ENCODE assay signal across 8 cellular contexts in the genomic region with DNA sequence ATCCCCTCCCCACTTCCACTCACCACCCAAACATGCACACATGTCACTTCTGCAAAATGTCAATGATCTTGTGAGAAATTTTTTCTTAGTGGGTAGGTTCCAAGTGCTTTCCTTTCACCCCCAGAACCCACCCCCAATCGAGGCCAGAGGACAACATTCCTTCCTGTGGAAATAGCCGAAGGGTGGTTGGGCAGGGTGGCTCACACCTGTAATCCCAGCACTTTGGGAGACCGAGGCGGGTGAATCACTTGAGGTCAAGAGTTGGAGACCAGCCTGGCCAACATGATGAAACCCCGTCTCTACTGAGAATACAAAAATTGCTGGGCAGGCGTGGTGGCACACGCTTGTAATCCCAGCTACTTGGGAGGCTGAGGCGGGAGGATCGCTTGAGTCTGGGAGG.
DNase-seq lines count a peak whose midpoint lies in the region; ATAC-seq, FAIRE-seq and TF ChIP-seq lines count a peak whose summit lies in the region.
"Not testable (repeated sequence)": the region's sequence is repeated elsewhere in the genome, so short reads cannot be mapped to it uniquely, and the experiment has no call there.

No MANE protein-coding gene starts in this region.

- peaks cover 23% of the 10 kb centered on the region for H3F3A ChIP-seq in smooth muscle cell (ENCODE audit: low read depth)

- not testable (repeated sequence) for H3K27ac ChIP-seq in IMR-90 (ENCODE audit: insufficient read depth, low read length); HepG2 (ENCODE audit: extremely low read length, insufficient read depth, low read length); trophoblast cell (ENCODE audit: low read depth, low read length)
- H3K27ac ChIP-seq in Panc1 (ENCODE audit: low read length) = peak overlapping the region; percentile 83
- H3K27ac ChIP-seq in hepatocyte = peak overlapping the region; percentile 95
- H3K27ac ChIP-seq in smooth muscle cell (ENCODE audit: low read depth) = peak overlapping the region; percentile 55

- peaks cover 0 to 18% of the 10 kb centered on the region in 2 experiments; a peak in 2 of 4 replicates for H3K79me1 ChIP-seq in IMR-90 (ENCODE audit: low read depth in 1 of 2, low read length in 2 of 2)
- peaks cover 24% of the 10 kb centered on the region for H3K79me1 ChIP-seq in trophoblast cell (ENCODE audit: low read length)

- H3K18ac ChIP-seq in IMR-90 (ENCODE audit: low read depth, low read length); trophoblast cell (ENCODE audit: low read length): not testable (repeated sequence)

- peak overlapping the region; percentile 100; the same call in 1 of the 2 replicates for H2BK120ac ChIP-seq in IMR-90 (ENCODE audit: low read depth, low read length)
- H2BK120ac ChIP-seq in trophoblast cell (ENCODE audit: insufficient read depth, low read length, poor library complexity) = not testable (repeated sequence)

- dilution Hi-C loops in IMR-90 (cut with HindIII; ENCODE audit: low sequenced_read_pairs, unreplicated experiment) = not testable (repeated sequence)

- H4K5ac ChIP-seq in IMR-90 (ENCODE audit: low read depth, low read length) = not testable (repeated sequence)

- H4K8ac ChIP-seq in IMR-90 (ENCODE audit: low read depth in 2 of 2, low read length in 2 of 2); trophoblast cell (ENCODE audit: low read depth, low read length): not testable (repeated sequence)

- not testable (repeated sequence) for H3K9me3 ChIP-seq in IMR-90 (ENCODE audit: control insufficient read depth, insufficient read depth, low read length); Panc1 (ENCODE audit: control insufficient read depth, insufficient read depth, low read depth, low read length); hepatocyte (ENCODE audit: low read depth); HepG2 (ENCODE audit: low read length); trophoblast cell (ENCODE audit: insufficient read depth, low read depth, low read length); smooth muscle cell (replicated peaks; ENCODE audit: low read depth)

- not testable (repeated sequence) for H3K4ac ChIP-seq in IMR-90 (ENCODE audit: low read depth, low read length); trophoblast cell (ENCODE audit: low read depth, low read length)

- not testable (repeated sequence) for TF ChIP-seq RAD21 in IMR-90 (IDR thresholded peaks at IDR 0.05; ENCODE audit: low read length); HepG2 (CRISPR knock-in tag; IDR thresholded peaks at IDR 0.05)

- H4K12ac ChIP-seq in trophoblast cell (ENCODE audit: low read depth, low read length) = not testable (repeated sequence)

- not testable (repeated sequence) for H3K9ac ChIP-seq in IMR-90 (ENCODE audit: low read depth, low read length); HepG2 (ENCODE audit: insufficient read depth, low read depth, low read length); trophoblast cell (ENCODE audit: low read length); smooth muscle cell (ENCODE audit: low read depth)

- not testable (repeated sequence) for H3K14ac ChIP-seq in IMR-90 (replicated peaks; ENCODE audit: low read depth, low read length); trophoblast cell (ENCODE audit: low read length)

- not testable (repeated sequence) for H3K36me3 Mint-ChIP-seq in chondrocyte (ENCODE audit: low read depth)

- DNase-seq in EH (ENCODE audit: low read depth) (peak; percentile 25), chondrocyte (ENCODE audit: low spot score) (peak; percentile 18), trophoblast cell (peak; percentile 80 to 82)
- not testable (repeated sequence) for DNase-seq in IMR-90; Panc1 (ENCODE audit: low read depth, low spot score); hepatocyte (ENCODE audit: low spot score); HepG2 (ENCODE audit: low spot score); smooth muscle cell (lab: John Stamatoyannopoulos, UW; ENCODE audit: unreplicated experiment)

- H3K4me2 ChIP-seq in IMR-90 (ENCODE audit: low read depth, low read length); hepatocyte; trophoblast cell (ENCODE audit: low read length); smooth muscle cell: not testable (repeated sequence)
- H3K4me2 ChIP-seq in HepG2 (ENCODE audit: low read depth, low read length) = peak overlapping the region; percentile 84; the same call in 1 of the 2 replicates

- H3K79me2 ChIP-seq in hepatocyte; HepG2 (ENCODE audit: insufficient read depth, low read length); trophoblast cell (ENCODE audit: control insufficient read depth, insufficient read depth, low read length, poor library complexity); smooth muscle cell (ENCODE audit: low read depth): not testable (repeated sequence)

- not testable (repeated sequence) for H3K56ac ChIP-seq in IMR-90 (ENCODE audit: extremely low read depth, insufficient read depth, low read length)

- ATAC-seq in IMR-90 (ENCODE audit: low read depth); Panc1; HepG2: not testable (repeated sequence)

- BruUV-seq in IMR-90 (replicated peaks; lab: Mats Ljungman, UMichigan); Panc1 (replicated peaks; lab: Mats Ljungman, UMichigan); HepG2 (replicated peaks; lab: Mats Ljungman, UMichigan): not testable (repeated sequence)

- TF ChIP-seq EP300 in HepG2 (IDR thresholded peaks at IDR 0.05; ENCODE audit: low read depth in 2 of 2, low read length in 2 of 2); HepG2 (CRISPR knock-in tag; IDR thresholded peaks at IDR 0.05; ENCODE audit: borderline replicate concordance): not testable (repeated sequence)

- TF ChIP-seq CTCF in IMR-90 (conservative IDR thresholded peaks at IDR 0.05; ENCODE audit: low read depth, low read length); Panc1 (IDR thresholded peaks at IDR 0.05); chondrocyte (IDR thresholded peaks at IDR 0.05); hepatocyte (IDR thresholded peaks at IDR 0.05; ENCODE audit: poor library complexity); HepG2 (CRISPR knock-in tag; IDR thresholded peaks at IDR 0.05); smooth muscle cell (IDR thresholded peaks at IDR 0.05; ENCODE audit: borderline replicate concordance, insufficient read depth, poor library complexity, severe bottlenecking): not testable (repeated sequence)

- 100% methylated on average over 4 of the region's 9 CpGs; no CpG with 5 or more reads in 1 of the 2 experiments for WGBS in IMR-90 (ENCODE audit: extremely low coverage in 2 of 2, insufficient read length in 1 of 2), 2 experiments
- 92% methylated on average over 9 of the region's 9 CpGs for WGBS in hepatocyte (ENCODE audit: low lambda C conversion rate, missing lambda C conversion rate)
- 71% methylated on average over 9 of the region's 9 CpGs for WGBS in HepG2 (ENCODE audit: low lambda C conversion rate)
- WGBS in trophoblast cell (ENCODE audit: extremely low coverage, insufficient coverage, insufficient read length) = no CpG with 5 or more reads among the region's 9 CpGs
- 89% methylated on average over 9 of the region's 9 CpGs for WGBS in smooth muscle cell (ENCODE audit: low lambda C conversion rate)

- not testable (repeated sequence) for H3K23ac ChIP-seq in IMR-90 (ENCODE audit: low read depth, low read length); trophoblast cell (ENCODE audit: low read length)

- not testable (repeated sequence) for H3K27me3 Mint-ChIP-seq in chondrocyte (ENCODE audit: low read depth)

- peaks cover 53% of the 10 kb centered on the region for H3K4me1 Mint-ChIP-seq in chondrocyte (ENCODE audit: low read depth)

- H4K20me1 ChIP-seq in IMR-90 (ENCODE audit: insufficient read depth, low read length); hepatocyte (ENCODE audit: insufficient read depth, poor library complexity, severe bottlenecking); HepG2 (ENCODE audit: insufficient read depth, low read length); smooth muscle cell (ENCODE audit: low read depth): not testable (repeated sequence)

- not testable (repeated sequence) for H2AFZ ChIP-seq in IMR-90 (replicated peaks; ENCODE audit: low read length, poor library complexity); hepatocyte; HepG2 (ENCODE audit: low read length); trophoblast cell (ENCODE audit: insufficient read depth, low read length, poor library complexity); smooth muscle cell (ENCODE audit: low read depth)

- not testable (repeated sequence) for FAIRE-seq in HepG2 (lab: Jason Lieb, UNC)

- POLR2A ChIA-PET in IMR-90 (lab: Charles Lee; ENCODE audit: unreplicated experiment); Panc1 (lab: Charles Lee); HepG2 (lab: Yijun Ruan, JAX): not testable (repeated sequence)

- not testable (repeated sequence) for H3K27ac Mint-ChIP-seq in chondrocyte (ENCODE audit: unreplicated experiment)

- not testable (repeated sequence) for H2BK5ac ChIP-seq in IMR-90 (ENCODE audit: low read depth, low read length, poor library complexity, severe bottlenecking); trophoblast cell (ENCODE audit: low read depth, low read length, poor library complexity)

- peak overlapping the region; percentile 43; the same call in 1 of the 2 replicates for H2AK5ac ChIP-seq in IMR-90 (ENCODE audit: low read depth, low read length)
- not testable (repeated sequence) for H2AK5ac ChIP-seq in trophoblast cell (ENCODE audit: low read length)

- H4K91ac ChIP-seq in IMR-90 (ENCODE audit: insufficient read depth, low read depth, low read length) = peak overlapping the region; percentile 4; the same call in 1 of the 2 replicates
- H4K91ac ChIP-seq in trophoblast cell (ENCODE audit: low read depth, low read length) = not testable (repeated sequence)

- H2BK15ac ChIP-seq in IMR-90 (ENCODE audit: low read depth, low read length) = not testable (repeated sequence)

- in situ Hi-C loops in IMR-90 (cut with MboI; ENCODE audit: low sequenced_read_pairs); Panc1 (cut with HindIII; ENCODE audit: low pct_unique_long_range_greater_than_20kb, low sequenced_read_pairs); HepG2 (cut with HindIII; ENCODE audit: extremely low pct_ligation_motif_present, low pct_unique_long_range_greater_than_20kb): not testable (repeated sequence)

- not testable (repeated sequence) for H3K9me3 Mint-ChIP-seq in chondrocyte (ENCODE audit: low read depth)

- not testable (repeated sequence) for H2BK20ac ChIP-seq in IMR-90 (ENCODE audit: low read depth, low read length)

- intact Hi-C loops in IMR-90 (cut with micrococcal nuclease); HepG2 (cut with micrococcal nuclease; ENCODE audit: unreplicated experiment): not testable (repeated sequence)
- intact Hi-C loops in Panc1 (cut with micrococcal nuclease; ENCODE audit: unreplicated experiment) = loop anchor here (10.0 kb wide), 1 partner anchor 455 kb away; no protein-coding TSS in a partner anchor

- not testable (repeated sequence) for H3K4me3 ChIP-seq in IMR-90 (ENCODE audit: insufficient read depth, low read depth, low read length); Panc1 (ENCODE audit: low read depth in 2 of 2, low read length in 2 of 2); hepatocyte; HepG2 (replicated peaks in 1 of 3; ENCODE audit: insufficient read depth in 1 of 3, low read depth in 2 of 3, low read length in 3 of 3); trophoblast cell (ENCODE audit: low read depth, low read length); smooth muscle cell

- H2BK12ac ChIP-seq in trophoblast cell (ENCODE audit: low read length) = not testable (repeated sequence)

- CTCF ChIA-PET in IMR-90 (lab: Yijun Ruan, JAX); Panc1 (lab: Charles Lee); HepG2 (lab: Yijun Ruan, JAX; ENCODE audit: low intra/inter-chr PET ratio, low total read pairs): not testable (repeated sequence)

- not testable (repeated sequence) for H3K9me2 ChIP-seq in hepatocyte (replicated peaks; ENCODE audit: insufficient read depth)

- not testable (repeated sequence) for TF ChIP-seq POLR2A in IMR-90 (IDR thresholded peaks at IDR 0.05; ENCODE audit: low read depth, low read length); HepG2 (IDR thresholded peaks at IDR 0.05; ENCODE audit: insufficient read depth in 1 of 2, low read depth in 2 of 2, low read length in 2 of 2)

- not testable (repeated sequence) for H3K36me3 ChIP-seq in IMR-90 (ENCODE audit: control insufficient read depth, insufficient read depth, low read length); Panc1 (ENCODE audit: control insufficient read depth, insufficient read depth, low read length); hepatocyte (replicated peaks; ENCODE audit: insufficient read depth, low read depth); HepG2 (replicated peaks in 1 of 2; ENCODE audit: control insufficient read depth in 1 of 2, insufficient read depth in 2 of 2, low read length in 2 of 2); trophoblast cell (ENCODE audit: control insufficient read depth in 1 of 2, insufficient read depth in 2 of 2, low read length in 2 of 2); smooth muscle cell (ENCODE audit: low read depth)

- H3K4me3 Mint-ChIP-seq in chondrocyte (ENCODE audit: unreplicated experiment) = not testable (repeated sequence)

- peaks cover 37% of the 10 kb centered on the region for H3K9me1 ChIP-seq in IMR-90 (ENCODE audit: insufficient read depth, low read length)

- H2AK9ac ChIP-seq in IMR-90 (replicated peaks; ENCODE audit: low read depth, low read length, poor library complexity) = not testable (repeated sequence)

- not testable (repeated sequence) for H3K27me3 ChIP-seq in IMR-90 (ENCODE audit: control insufficient read depth, insufficient read depth, low read length); Panc1 (ENCODE audit: control insufficient read depth, insufficient read depth, low read length); hepatocyte; HepG2 (ENCODE audit: control insufficient read depth in 1 of 2, insufficient read depth in 2 of 2, low read length in 2 of 2); trophoblast cell (ENCODE audit: insufficient read depth, low read length); smooth muscle cell (ENCODE audit: low read depth)

- H3K4me1 ChIP-seq in IMR-90 (ENCODE audit: control insufficient read depth, insufficient read depth, low read length) = peaks cover 27% of the 10 kb centered on the region
- H3K4me1 ChIP-seq in Panc1 (ENCODE audit: control insufficient read depth, insufficient read depth, low read length) = peaks cover 55% of the 10 kb centered on the region
- H3K4me1 ChIP-seq in hepatocyte (ENCODE audit: insufficient read depth) = peaks cover 12% of the 10 kb centered on the region
- H3K4me1 ChIP-seq in HepG2 (ENCODE audit: insufficient read depth, low read length) = peaks cover 44% of the 10 kb centered on the region
- peaks cover 25 to 35% of the 10 kb centered on the region in 2 experiments for H3K4me1 ChIP-seq in trophoblast cell (ENCODE audit: control insufficient read depth in 1 of 2, insufficient read depth in 2 of 2, low read length in 2 of 2)
- peaks cover 18% of the 10 kb centered on the region for H3K4me1 ChIP-seq in smooth muscle cell (ENCODE audit: low read depth)
